In genomic region chr2:215367647-215368492, GRCh38 we compare ENCODE assay signal across 19 cellular contexts. TPM values are rescaled to one million over a fixed set of nuclear protein-coding genes. Genes with fewer than 3 reads are reported as not detected.
DNase-seq lines count a peak whose midpoint lies in the region; ATAC-seq and TF ChIP-seq lines count a peak whose summit lies in the region.
"Had no signal": no experiment of that assay in that cellular context is flagged by ENCODE, and none has a peak within 500 bp of the region (broad histone marks: within the 10 kb centered on the region; RNA-seq: fewer than 3 reads in every experiment).

No MANE protein-coding gene starts in this region.

- H3K36me3 ChIP-seq in kidney epithelial cell (ENCODE audit: control insufficient read depth, insufficient read depth, low read length) = peaks cover 6% of the 10 kb centered on the region
- no peaks in the 10 kb centered on the region for H3K36me3 ChIP-seq in prostate gland
- no peaks in the 10 kb centered on the region for H3K36me3 ChIP-seq in CD4-positive, alpha-beta memory T cell (ENCODE audit: insufficient read depth, low read length)
- H3K36me3 ChIP-seq: pancreas, uterus had no signal

- H3K27ac ChIP-seq in prostate gland = no peak overlapping the region
- H3K27ac ChIP-seq in CD4-positive, alpha-beta memory T cell (ENCODE audit: low read depth, low read length) = no peak overlapping the region
- H3K27ac ChIP-seq: epithelial cell of prostate, pancreas, PC-9, uterus had no signal

- no peak overlapping the region for H3K4me3 Mint-ChIP-seq in activated T-cell treated with anti-CD3 and anti-CD28 coated beads, Interleukin-2, amount 50 U/mL, for 4 hours
- H3K4me3 Mint-ChIP-seq in CD4-positive, alpha-beta memory T cell = no peak overlapping the region
- H3K4me3 Mint-ChIP-seq: activated T-cell treated with anti-CD3 and anti-CD28 coated beads, Interleukin-2, amount 50 U/mL, for 72 hours; stimulated activated naive CD8-positive, alpha-beta T cell treated with anti-CD3 and anti-CD28 coated beads, Interleukin-15, Interleukin-2, amounts not matched to agents 100 ng/mL and 50 ng/mL, for 24 hours had no signal

- no peak for TF ChIP-seq POLR2A in prostate gland (IDR thresholded peaks at IDR 0.05)

- no peaks in the 10 kb centered on the region for H3K4me1 ChIP-seq in prostate gland (replicated peaks)
- no peaks in the 10 kb centered on the region for H3K4me1 ChIP-seq in CD4-positive, alpha-beta memory T cell (ENCODE audit: insufficient read depth, low read length)
- H3K4me1 ChIP-seq: pancreas, uterus had no signal

- CTCF ChIA-PET in CD4-positive, alpha-beta memory T cell (lab: Charles Lee; ENCODE audit: partially characterized antibody) = no interaction called here

- H3K27ac Mint-ChIP-seq in CD4-positive, alpha-beta memory T cell = no peak overlapping the region
- H3K27ac Mint-ChIP-seq: activated T-cell treated with anti-CD3 and anti-CD28 coated beads, Interleukin-2, amount 50 U/mL, for 72 hours; stimulated activated naive CD8-positive, alpha-beta T cell treated with anti-CD3 and anti-CD28 coated beads, Interleukin-15, Interleukin-2, amounts not matched to agents 100 ng/mL and 50 ng/mL, for 24 hours had no signal

- no peaks in the 10 kb centered on the region for H3K27me3 Mint-ChIP-seq in activated T-cell treated with anti-CD3 and anti-CD28 coated beads, Interleukin-2, amount 50 U/mL, for 4 hours (ENCODE audit: low read depth)
- no peaks in the 10 kb centered on the region for H3K27me3 Mint-ChIP-seq in CD4-positive, alpha-beta memory T cell
- H3K27me3 Mint-ChIP-seq: stimulated activated naive CD8-positive, alpha-beta T cell treated with anti-CD3 and anti-CD28 coated beads, Interleukin-15, Interleukin-2, amounts not matched to agents 100 ng/mL and 50 ng/mL, for 24 hours had no signal

- POLR2A ChIA-PET in CD4-positive, alpha-beta memory T cell (lab: Charles Lee; ENCODE audit: partially characterized antibody) = no interaction called here

- no peak for ATAC-seq in activated T-cell treated with anti-CD3 and anti-CD28 coated beads, Interleukin-2, amount 50 U/mL, for 4 hours
- ATAC-seq: activated T-cell treated with anti-CD3 and anti-CD28 coated beads, Interleukin-2, amount 50 U/mL, for 72 hours; left lobe of liver; pancreas had no signal

- no peak overlapping the region for H3K4me3 ChIP-seq in AG10803 (ENCODE audit: low read length)
- no peak overlapping the region for H3K4me3 ChIP-seq in cardiac fibroblast (replicated peaks in 1 of 2; ENCODE audit: low read depth in 2 of 2, low read length in 2 of 2)
- no peak overlapping the region for H3K4me3 ChIP-seq in kidney epithelial cell (ENCODE audit: low read depth, low read length)
- no peak overlapping the region for H3K4me3 ChIP-seq in prostate gland
- no peak overlapping the region for H3K4me3 ChIP-seq in CD4-positive, alpha-beta memory T cell (ENCODE audit: low read length in 2 of 2)
- H3K4me3 ChIP-seq: pancreas, PC-9, uterus had no signal

- DNase-seq in AG10803 (ENCODE audit: low read depth) (peak; percentile 77), HPDE6-E6E7 (ENCODE audit: extremely low spot score) (peak; percentile 14), cardiac fibroblast (ENCODE audit: low read depth in 2 of 2) (peak; percentile 68 to 84), kidney epithelial cell (ENCODE audit: low read depth) (peak; percentile 43), posterior vena cava (ENCODE audit: low spot score) (no peak), prostate gland (ENCODE audit: low spot score) (no peak)
- no peak for DNase-seq in activated T-cell treated with anti-CD3 and anti-CD28 coated beads, Interleukin-2, amount 50 U/mL, for 4 hours
- no peak for DNase-seq in CD4-positive, alpha-beta memory T cell
- DNase-seq: activated CD4-positive, alpha-beta T cell treated with anti-CD3 and anti-CD28 coated beads, Interleukin-2, amount 50 U/mL, for 48 hours; activated T-cell treated with anti-CD3 and anti-CD28 coated beads, Interleukin-2, amount 50 U/mL, for 72 hours; cerebellar nuclear complex; NCI-H187 treated with DMSO at 0.1 percent for 48 hours; NCI-H526 treated with DMSO at 0.1 percent for 48 hours; pancreas; PC-9; uterus had no signal

- H3K4me1 Mint-ChIP-seq in activated T-cell treated with anti-CD3 and anti-CD28 coated beads, Interleukin-2, amount 50 U/mL, for 4 hours (ENCODE audit: low read depth) = no peaks in the 10 kb centered on the region
- no peaks in the 10 kb centered on the region for H3K4me1 Mint-ChIP-seq in CD4-positive, alpha-beta memory T cell

- WGBS in prostate gland = 89% methylated on average over 11 of the region's 11 CpGs

- no peaks in the 10 kb centered on the region for H3K9me3 ChIP-seq in prostate gland
- H3K9me3 ChIP-seq in CD4-positive, alpha-beta memory T cell (ENCODE audit: control insufficient read depth in 1 of 2, low read length in 2 of 2) = no peaks in the 10 kb centered on the region
- H3K9me3 ChIP-seq: pancreas, uterus had no signal

- no peaks in the 10 kb centered on the region for H3K9me3 Mint-ChIP-seq in activated T-cell treated with anti-CD3 and anti-CD28 coated beads, Interleukin-2, amount 50 U/mL, for 4 hours
- peaks cover 0 to 2% (median 0%) of the 10 kb centered on the region in 8 donors for H3K9me3 Mint-ChIP-seq in CD4-positive, alpha-beta memory T cell
- H3K9me3 Mint-ChIP-seq: stimulated activated naive CD8-positive, alpha-beta T cell treated with anti-CD3 and anti-CD28 coated beads, Interleukin-15, Interleukin-2, amounts not matched to agents 100 ng/mL and 50 ng/mL, for 24 hours had no signal

- H3K36me3 Mint-ChIP-seq in activated T-cell treated with anti-CD3 and anti-CD28 coated beads, Interleukin-2, amount 50 U/mL, for 4 hours (ENCODE audit: insufficient read depth) = peaks cover 26% of the 10 kb centered on the region
- H3K36me3 Mint-ChIP-seq in CD4-positive, alpha-beta memory T cell = peaks cover 29 to 37% of the 10 kb centered on the region in 2 donors

- H3K27me3 ChIP-seq in kidney epithelial cell (ENCODE audit: control insufficient read depth, insufficient read depth, low read length) (no peaks in the 10 kb centered on the region), prostate gland (replicated peaks; ENCODE audit: insufficient read depth) (no peaks in the 10 kb centered on the region)
- H3K27me3 ChIP-seq in CD4-positive, alpha-beta memory T cell (ENCODE audit: insufficient read depth, low read length) = no peaks in the 10 kb centered on the region
- H3K27me3 ChIP-seq: pancreas, uterus had no signal

- intact Hi-C loops in posterior vena cava (cut with DNase I) (no loop called here), prostate gland (cut with DNase I) (no loop called here)
- intact Hi-C loops in CD4-positive, alpha-beta memory T cell (cut with micrococcal nuclease) = no loop called here

- TF ChIP-seq CTCF in AG10803 (conservative IDR thresholded peaks at IDR 0.05; ENCODE audit: low read length) = no peak
- TF ChIP-seq CTCF in cardiac fibroblast (IDR thresholded peaks at IDR 0.05; ENCODE audit: low read depth, low read length) = no peak
- TF ChIP-seq CTCF in kidney epithelial cell (IDR thresholded peaks at IDR 0.05; ENCODE audit: insufficient read depth, low read length, poor library complexity, severe bottlenecking) = no peak
- TF ChIP-seq CTCF in prostate gland (IDR thresholded peaks at IDR 0.05) = no peak

RNA-seq across cellular contexts. Expression of gene ATIC, which starts 56.0 kb away (rescaled TPM):
- total RNA-seq in kidney epithelial cell = 75.2 and 81.6 TPM in 2 replicates
- total RNA-seq in posterior vena cava = 10 to 100 TPM; 52.2 to 57.7 TPM
- total RNA-seq in prostate gland = 10 to 100 TPM; 23.7 to 46.6 TPM
- total RNA-seq in activated T-cell treated with anti-CD3 and anti-CD28 coated beads, Interleukin-2, amount 50 U/mL, for 4 hours = 100 to 1,000 TPM; 289 to 356 (median 345) TPM
- total RNA-seq in CD4-positive, alpha-beta memory T cell = 10 to 100 TPM; 85.1 to 87.1 TPM
- polyA plus RNA-seq in CD4-positive, alpha-beta memory T cell = 100 to 1,000 TPM; 162 to 187 TPM

Comparison
In these comparisons a context has a peak if more than half of its experiments do, and no peak if none do; other contexts are left out.
1. DNase-seq: peak in AG10803 (single experiment), HPDE6-E6E7 (single experiment), cardiac fibroblast (2 of 2) and kidney epithelial cell (single experiment); none in posterior vena cava (single experiment), prostate gland (single experiment), activated T-cell treated with anti-CD3 and anti-CD28 coated beads, Interleukin-2, amount 50 U/mL, for 4 hours (single experiment) and CD4-positive, alpha-beta memory T cell (0 of 5).